In the genomic region with DNA sequence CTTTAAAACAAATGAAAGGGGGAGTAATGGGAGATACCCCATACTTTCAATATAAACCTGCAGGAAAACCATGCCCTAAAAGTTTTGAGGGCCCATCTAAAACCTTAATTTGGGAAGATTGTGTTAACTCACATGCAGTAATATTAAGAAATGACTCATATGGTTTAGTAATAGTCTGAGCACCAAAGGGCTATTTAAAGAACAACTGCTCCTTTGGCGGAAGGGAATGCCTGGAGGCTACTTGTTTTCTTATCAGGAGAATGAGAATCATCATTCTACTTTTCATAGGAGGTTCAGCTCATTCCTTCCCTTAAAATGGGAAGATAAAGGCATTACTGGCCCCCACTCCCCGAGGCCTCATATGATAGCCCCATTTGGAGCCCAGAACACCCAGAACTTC, we compare ENCODE assay signal across 1 cellular context.
TF ChIP-seq lines count a peak whose summit lies in the region.

No MANE protein-coding gene starts in this region.

TF ChIP-seq in IMR-90, 13 proteins besides CTCF, POLR2A, EP300 and RAD21:
- TF ChIP-seq CHD1 (IDR thresholded peaks at IDR 0.05; ENCODE audit: low read depth, low read length) (no peak), MXI1 (IDR thresholded peaks at IDR 0.05; ENCODE audit: borderline replicate concordance, low read depth, low read length) (no peak), MAFK (IDR thresholded peaks at IDR 0.05; ENCODE audit: low read depth, low read length) (no peak), RCOR1 (IDR thresholded peaks at IDR 0.05; ENCODE audit: insufficient replicate concordance, low read length) (no peak), CEBPB (IDR thresholded peaks at IDR 0.05; ENCODE audit: low read depth, low read length) (no peak), BHLHE40 (IDR thresholded peaks at IDR 0.05; ENCODE audit: low read depth, low read length) (no peak), RFX5 (IDR thresholded peaks at IDR 0.05; ENCODE audit: low read depth, low read length) (no peak), MAZ (IDR thresholded peaks at IDR 0.05; ENCODE audit: borderline replicate concordance, low read depth, low read length) (no peak), FOS (IDR thresholded peaks at IDR 0.05; ENCODE audit: low read depth, low read length) (no peak)
- TF ChIP-seq, protein P1, sequence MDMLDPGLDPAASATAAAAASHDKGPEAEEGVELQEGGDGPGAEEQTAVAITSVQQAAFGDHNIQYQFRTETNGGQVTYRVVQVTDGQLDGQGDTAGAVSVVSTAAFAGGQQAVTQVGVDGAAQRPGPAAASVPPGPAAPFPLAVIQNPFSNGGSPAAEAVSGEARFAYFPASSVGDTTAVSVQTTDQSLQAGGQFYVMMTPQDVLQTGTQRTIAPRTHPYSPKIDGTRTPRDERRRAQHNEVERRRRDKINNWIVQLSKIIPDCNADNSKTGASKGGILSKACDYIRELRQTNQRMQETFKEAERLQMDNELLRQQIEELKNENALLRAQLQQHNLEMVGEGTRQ (IDR thresholded peaks at IDR 0.05; ENCODE audit: low read depth, low read length), result no peak
- TF ChIP-seq, protein P2, sequence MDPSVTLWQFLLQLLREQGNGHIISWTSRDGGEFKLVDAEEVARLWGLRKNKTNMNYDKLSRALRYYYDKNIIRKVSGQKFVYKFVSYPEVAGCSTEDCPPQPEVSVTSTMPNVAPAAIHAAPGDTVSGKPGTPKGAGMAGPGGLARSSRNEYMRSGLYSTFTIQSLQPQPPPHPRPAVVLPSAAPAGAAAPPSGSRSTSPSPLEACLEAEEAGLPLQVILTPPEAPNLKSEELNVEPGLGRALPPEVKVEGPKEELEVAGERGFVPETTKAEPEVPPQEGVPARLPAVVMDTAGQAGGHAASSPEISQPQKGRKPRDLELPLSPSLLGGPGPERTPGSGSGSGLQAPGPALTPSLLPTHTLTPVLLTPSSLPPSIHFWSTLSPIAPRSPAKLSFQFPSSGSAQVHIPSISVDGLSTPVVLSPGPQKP (IDR thresholded peaks at IDR 0.05; ENCODE audit: borderline replicate concordance, low read depth, low read length), result no peak
